In the genomic region with DNA sequence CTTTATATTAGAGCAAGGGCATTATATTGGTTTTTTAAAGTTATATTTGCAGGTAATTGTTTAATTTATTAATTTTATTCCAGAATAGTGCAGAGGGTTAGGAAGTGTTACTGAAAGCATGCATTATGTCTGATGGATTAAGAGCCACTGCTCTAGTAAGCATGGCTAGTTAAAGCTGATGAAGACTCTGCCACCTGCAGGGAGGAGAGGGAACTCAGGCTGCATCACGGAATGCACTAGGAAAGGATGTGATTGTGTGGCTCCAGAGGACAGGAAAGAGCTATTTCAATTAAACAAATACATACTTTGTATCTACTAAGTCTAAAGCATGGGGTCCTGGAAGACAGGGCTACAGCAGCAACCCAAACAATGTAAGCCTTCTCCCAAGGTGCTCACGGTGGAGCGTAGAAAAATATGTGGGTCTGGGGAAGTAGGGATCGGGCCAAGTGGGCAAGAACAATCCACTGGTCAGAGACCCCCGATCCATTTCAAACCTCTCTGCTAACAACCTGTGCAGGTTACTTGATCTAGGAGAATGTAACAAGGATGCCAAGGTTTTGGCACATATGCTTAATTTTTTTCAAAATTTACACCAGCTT, we compare ENCODE assay signal across 8 cellular contexts. TPM values are rescaled to one million over a fixed set of nuclear protein-coding genes. Genes with fewer than 3 reads are reported as not detected.
A peak's percentile ranks its signal among the peaks of the same experiment; 100 is the strongest.
DNase-seq lines count a peak whose midpoint lies in the region; ATAC-seq and TF ChIP-seq lines count a peak whose summit lies in the region.

No MANE protein-coding gene starts in this region.

- intact Hi-C loops in sciatic nerve (cut with DNase I): no loop called here

- peak; percentile 65 for DNase-seq in Daoy (ENCODE audit: low read depth)
- peak; percentile 79 for DNase-seq in SK-MEL-5 (ENCODE audit: low read depth, low spot score)
- peak; percentile 11 to 43 for DNase-seq in foreskin keratinocyte
- no peak for DNase-seq in sciatic nerve (ENCODE audit: low spot score)
- no peak for DNase-seq in activated CD8-positive, alpha-beta memory T cell treated with anti-CD3 and anti-CD28 coated beads, Interleukin-2, amount 50 U/mL, for 48 hours
- DNase-seq in stimulated activated naive CD4-positive, alpha-beta T cell treated with Interleukin-2 at 50 U/mL for 16 hours (lab: John Stamatoyannopoulos, UW): no peak

- H3K27me3 ChIP-seq in foreskin keratinocyte: no peaks in the 10 kb centered on the region

- in situ Hi-C loops in SK-MEL-5 (cut with HindIII; ENCODE audit: low pct_unique_long_range_greater_than_20kb, low sequenced_read_pairs): no loop called here

- peak; percentile 82 for TF ChIP-seq CTCF in foreskin keratinocyte (conservative IDR thresholded peaks at IDR 0.05)

- no peak overlapping the region for H3K27ac ChIP-seq in foreskin keratinocyte

- H3K4me1 ChIP-seq in foreskin keratinocyte: no peaks in the 10 kb centered on the region

- ATAC-seq in HG03139 (IDR thresholded peaks at IDR 0.05; ENCODE audit: unreplicated experiment): peak; percentile 87
- ATAC-seq in foreskin keratinocyte: peak; percentile 96
- ATAC-seq in sciatic nerve: peak; percentile 30
- ATAC-seq in GM19397 (IDR thresholded peaks at IDR 0.05; ENCODE audit: unreplicated experiment): no peak

RNA-seq across cellular contexts. Expression of gene GRXCR2, which starts 15.3 kb away (rescaled TPM):
- not detected in 2 replicates for total RNA-seq in Daoy (2014; rRNA removed; shearing (Covaris generic))
- not detected in 2 replicates for total RNA-seq in SK-MEL-5 (2014; rRNA removed; shearing (Covaris generic))
- not detected in 2 replicates for polyA plus RNA-seq in SK-MEL-5 (2015; cell fraction: cytosol; rRNA removed)
- not detected in 2 replicates for polyA plus RNA-seq in SK-MEL-5 (2015; cell fraction: nucleus; rRNA removed)
- not detected in 2 replicates for total RNA-seq in foreskin keratinocyte
- not detected in 2 replicates for polyA plus RNA-seq in foreskin keratinocyte
- total RNA-seq in sciatic nerve: not detected

RNA-seq across cellular contexts. Expression of gene SH3RF2, which starts 48.3 kb away (rescaled TPM):
- 11.6 and 11.9 TPM in 2 replicates for total RNA-seq in Daoy (2014; rRNA removed; shearing (Covaris generic))
- total RNA-seq in SK-MEL-5 (2014; rRNA removed; shearing (Covaris generic)): 0.51 and 0.77 TPM in 2 replicates
- polyA plus RNA-seq in SK-MEL-5 (2015; cell fraction: cytosol; rRNA removed): 0.58 and 1.2 TPM in 2 replicates
- 1.3 and 3.2 TPM in 2 replicates for polyA plus RNA-seq in SK-MEL-5 (2015; cell fraction: nucleus; rRNA removed)
- total RNA-seq in foreskin keratinocyte: 37.1 and 40.7 TPM in 2 replicates
- polyA plus RNA-seq in foreskin keratinocyte: 22.9 and 23.9 TPM in 2 replicates
- total RNA-seq in sciatic nerve: 3.0 TPM

RNA-seq across cellular contexts. Expression of gene PRELID2, which starts 52.9 kb away (rescaled TPM):
- total RNA-seq in Daoy (2014; rRNA removed; shearing (Covaris generic)): 13.3 and 17.5 TPM in 2 replicates
- total RNA-seq in SK-MEL-5 (2014; rRNA removed; shearing (Covaris generic)): 19.1 and 22.6 TPM in 2 replicates
- polyA plus RNA-seq in SK-MEL-5 (2015; cell fraction: cytosol; rRNA removed): 6.3 and 8.6 TPM in 2 replicates
- polyA plus RNA-seq in SK-MEL-5 (2015; cell fraction: nucleus; rRNA removed): 1.2 and 2.2 TPM in 2 replicates
- 9.2 and 11.2 TPM in 2 replicates for total RNA-seq in foreskin keratinocyte
- polyA plus RNA-seq in foreskin keratinocyte: 5.3 and 6.8 TPM in 2 replicates
- total RNA-seq in sciatic nerve: 22.4 TPM

Comparison
In these comparisons a context has a peak if more than half of its experiments do, and no peak if none do; other contexts are left out.
1. DNase-seq: peak in Daoy (single experiment), SK-MEL-5 (single experiment) and foreskin keratinocyte (2 of 2); none in sciatic nerve (single experiment), activated CD8-positive, alpha-beta memory T cell treated with anti-CD3 and anti-CD28 coated beads, Interleukin-2, amount 50 U/mL, for 48 hours (single experiment) and stimulated activated naive CD4-positive, alpha-beta T cell treated with Interleukin-2 at 50 U/mL for 16 hours (single experiment).